24 cellular contexts compared by ENCODE assay signal in the genomic region with DNA sequence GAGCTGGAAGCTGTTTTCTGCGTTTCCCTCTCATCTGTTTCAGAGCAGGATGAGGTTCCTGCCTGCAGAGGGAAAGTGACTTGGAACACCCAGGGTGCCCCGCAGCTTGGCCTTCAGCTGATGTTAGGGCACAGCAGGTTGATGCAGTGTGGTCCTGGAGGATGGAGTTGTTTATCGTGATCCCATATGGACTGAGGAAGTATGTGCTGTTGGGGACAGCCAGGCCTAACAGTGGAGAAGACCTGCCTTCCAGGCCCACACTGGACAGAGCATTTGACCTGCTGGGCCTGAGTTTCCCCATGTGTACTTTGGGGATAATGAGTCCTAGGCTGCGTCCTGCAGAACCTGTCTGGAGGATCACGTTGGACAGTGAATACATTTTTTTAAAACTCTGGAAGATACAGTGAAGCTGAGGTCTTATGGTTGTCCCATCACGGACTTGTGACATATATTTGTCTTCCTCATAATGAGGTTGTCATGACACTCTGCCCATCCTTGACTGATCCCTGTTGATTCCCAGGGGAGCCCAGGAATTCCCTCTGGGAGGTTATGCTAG. TPM values are rescaled to one million over a fixed set of nuclear protein-coding genes. Genes with fewer than 3 reads are reported as not detected.
"Had no signal": no experiment of that assay in that cellular context is flagged by ENCODE, and none has a peak within 500 bp of the region (broad histone marks: within the 10 kb centered on the region; RNA-seq: fewer than 3 reads in every experiment).

No MANE protein-coding gene starts in this region.

- H3K4me3 ChIP-seq: ascending aorta, breast epithelium, gastrocnemius medialis, heart right ventricle, left lung, prostate gland, smooth muscle cell, stomach, testis, upper lobe of left lung had no signal

- H3K9me3 ChIP-seq: ascending aorta, breast epithelium, gastrocnemius medialis, heart right ventricle, left lung, prostate gland, stomach, testis, upper lobe of left lung had no signal

- H3K4me2 ChIP-seq: smooth muscle cell had no signal

- H3K27me3 ChIP-seq: ascending aorta, breast epithelium, gastrocnemius medialis, left lung, testis, upper lobe of left lung had no signal

- ATAC-seq: activated CD8-positive, alpha-beta T cell treated with anti-CD3 and anti-CD28 coated beads, Interleukin-2, amount 10 ng/mL, durations not matched to agents 7 days and 5 days; effector memory CD8-positive, alpha-beta T cell; gastrocnemius medialis; heart right ventricle; left lung; naive thymus-derived CD8-positive, alpha-beta T cell; right cardiac atrium; T-helper 17 cell had no signal

- H3K36me3 ChIP-seq: ascending aorta, breast epithelium, gastrocnemius medialis, prostate gland, WERI-Rb-1 had no signal

- H3K27ac ChIP-seq: ascending aorta, breast epithelium, gastrocnemius medialis, heart right ventricle, prostate gland, stomach, testis, upper lobe of left lung, WERI-Rb-1 had no signal

- DNase-seq: activated CD4-positive, alpha-beta T cell treated with anti-CD3 and anti-CD28 coated beads for 4 hours; activated CD8-positive, alpha-beta T cell treated with anti-CD3 and anti-CD28 coated beads, Interleukin-2, amount 10 ng/mL, durations not matched to agents 7 days and 5 days; activated naive CD4-positive, alpha-beta T cell treated with anti-CD3 and anti-CD28 coated beads, Interleukin-2, amount 10 ng/mL, durations not matched to agents 7 days and 5 days; dermis blood vessel endothelial cell; effector memory CD8-positive, alpha-beta T cell; gastrocnemius medialis; heart right ventricle; right cardiac atrium; stomach; T-helper 17 cell; testis; upper lobe of left lung; WERI-Rb-1 had no signal

- FAIRE-seq: islet of Langerhans had no signal

- H3K4me1 ChIP-seq: ascending aorta, breast epithelium, gastrocnemius medialis, heart right ventricle, prostate gland, stomach, testis, upper lobe of left lung had no signal

RNA-seq across cellular contexts. Expression of a gene that starts 9.1 kb away (rescaled TPM):
- total RNA-seq: activated CD8-positive, alpha-beta T cell treated with anti-CD3 and anti-CD28 coated beads, Interleukin-2, amount 10 ng/mL, durations not matched to agents 7 days and 5 days; ascending aorta; breast epithelium; cerebellum; dermis blood vessel endothelial cell; epithelial cell of proximal tubule; gastrocnemius medialis; heart right ventricle; left lung; mucosa of gallbladder; naive thymus-derived CD8-positive, alpha-beta T cell; omental fat pad; prostate gland; right cardiac atrium; smooth muscle cell; stomach; T-helper 17 cell; testis; upper lobe of left lung had no signal
- polyA plus RNA-seq: heart right ventricle; naive thymus-derived CD8-positive, alpha-beta T cell; right cardiac atrium; smooth muscle cell; stomach had no signal

RNA-seq across cellular contexts. Expression of a gene that starts 12.8 kb away (rescaled TPM):
- total RNA-seq: activated CD8-positive, alpha-beta T cell treated with anti-CD3 and anti-CD28 coated beads, Interleukin-2, amount 10 ng/mL, durations not matched to agents 7 days and 5 days; naive thymus-derived CD8-positive, alpha-beta T cell had no signal

RNA-seq across cellular contexts. Expression of a gene that starts 52.5 kb away (rescaled TPM):
- total RNA-seq: activated CD8-positive, alpha-beta T cell treated with anti-CD3 and anti-CD28 coated beads, Interleukin-2, amount 10 ng/mL, durations not matched to agents 7 days and 5 days; ascending aorta; cerebellum; dermis blood vessel endothelial cell; heart right ventricle; left lung; naive thymus-derived CD8-positive, alpha-beta T cell; prostate gland; right cardiac atrium; smooth muscle cell; stomach; T-helper 17 cell; testis had no signal
- polyA plus RNA-seq: heart right ventricle; naive thymus-derived CD8-positive, alpha-beta T cell; right cardiac atrium; smooth muscle cell had no signal
